1 cellular context compared by ENCODE assay signal in the genomic region with DNA sequence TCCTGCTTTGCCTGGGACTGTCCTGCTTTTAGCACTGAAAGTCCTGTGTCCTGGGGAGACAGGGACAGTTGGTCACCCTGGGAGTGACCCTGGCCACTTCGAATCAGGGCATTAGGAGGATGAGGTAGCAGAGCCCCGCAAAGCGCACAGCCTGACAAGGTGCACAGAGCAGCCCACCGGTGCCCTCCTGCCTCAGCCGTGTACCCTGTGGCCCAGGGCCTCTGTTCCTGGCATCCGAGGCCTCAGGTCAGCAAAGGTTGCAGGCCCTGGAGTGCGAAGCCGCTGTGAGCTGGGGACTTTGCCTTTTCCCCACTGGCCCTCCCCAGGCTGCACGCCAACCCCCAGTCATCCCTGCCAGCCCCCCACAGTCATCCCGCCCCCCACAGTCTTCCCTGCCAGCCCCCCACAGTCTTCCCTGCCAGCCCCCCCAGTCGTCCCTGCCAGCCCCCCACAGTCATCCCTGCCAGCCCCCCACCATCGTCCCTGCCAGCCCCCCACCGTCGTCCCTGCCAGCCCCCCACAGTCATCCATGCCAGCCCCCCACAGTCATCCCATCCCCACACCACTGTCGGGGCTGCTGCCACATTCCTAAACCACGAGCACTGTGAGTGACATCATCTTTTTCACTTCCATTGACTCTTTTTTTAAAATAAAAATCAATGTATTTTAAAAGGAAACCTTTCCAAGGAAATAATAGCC.
TF ChIP-seq lines count a peak whose summit lies in the region.

No MANE protein-coding gene starts in this region.

TF ChIP-seq in HCT116, 20 proteins besides CTCF, POLR2A, EP300 and RAD21:
- TF ChIP-seq ELF1 (IDR thresholded peaks at IDR 0.05; ENCODE audit: borderline replicate concordance, low read depth): no peak
